16 cellular contexts compared by ENCODE assay signal in the genomic region with DNA sequence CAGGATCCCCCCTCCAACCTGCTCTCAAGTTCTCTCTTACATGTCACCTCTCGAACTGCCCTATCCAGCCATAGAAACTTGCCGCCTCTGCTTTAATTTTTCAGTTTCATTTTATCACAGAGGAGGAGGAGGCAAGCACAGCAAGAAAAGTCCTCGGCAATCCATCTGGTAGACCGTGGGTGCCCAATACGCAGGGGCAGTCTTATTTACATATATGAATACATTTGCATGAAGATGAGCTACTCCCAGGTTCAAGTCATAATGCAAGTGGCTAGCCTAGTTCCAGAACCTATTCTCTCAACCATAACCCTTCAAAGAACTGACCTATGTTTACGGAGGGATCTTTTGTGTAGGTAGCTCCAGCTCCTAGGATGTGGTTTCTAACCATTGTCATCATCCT.
DNase-seq lines count a peak whose midpoint lies in the region; ATAC-seq lines count a peak whose summit lies in the region.
"Had no signal": no experiment of that assay in that cellular context is flagged by ENCODE, and none has a peak within 500 bp of the region (broad histone marks: within the 10 kb centered on the region; RNA-seq: fewer than 3 reads in every experiment).

No MANE protein-coding gene starts in this region.

- no peaks in the 10 kb centered on the region for H3K36me3 Mint-ChIP-seq in activated naive CD4-positive, alpha-beta T cell treated with anti-CD3 and anti-CD28 coated beads, Interleukin-2, amount 50 U/mL, for 72 hours
- H3K36me3 Mint-ChIP-seq: activated naive CD8-positive, alpha-beta T cell had no signal

- H3K27ac Mint-ChIP-seq in activated naive CD4-positive, alpha-beta T cell treated with anti-CD3 and anti-CD28 coated beads, Interleukin-2, amount 50 U/mL, for 72 hours = peak overlapping the region; percentile 3 to 33
- H3K27ac Mint-ChIP-seq: activated naive CD8-positive, alpha-beta T cell; CD4-positive, alpha-beta T cell had no signal

- peak in 1 of 2 donors; percentile 15 for DNase-seq in activated naive CD4-positive, alpha-beta T cell treated with anti-CD3 and anti-CD28 coated beads, Interleukin-2, amount 50 U/mL, for 72 hours (ENCODE audit: low spot score in 2 of 2)
- DNase-seq in activated naive CD4-positive, alpha-beta T cell treated with anti-CD3 and anti-CD28 coated beads, Interleukin-2, amount 50 U/mL, for 16 hours = no peak
- peak; percentile 3 for DNase-seq in NCI-H526 treated with DMSO at 0.1 percent for 48 hours (lab: John Stamatoyannopoulos, UW)
- peak; percentile 12 for DNase-seq in stimulated activated naive CD8-positive, alpha-beta T cell treated with anti-CD3 and anti-CD28 coated beads, Interleukin-15, Interleukin-2, amounts not matched to agents 100 U/mL and 50 U/mL, for 24 hours
- no peak for DNase-seq in KBM-7
- no peak for DNase-seq in NK-92 treated with Interleukin-12 subunit alpha and Interleukin-12 subunit beta, amount 100 ng/mL, for 24 hours (lab: John Stamatoyannopoulos, UW)
- DNase-seq in G401 (ENCODE audit: low spot score) = no peak
- DNase-seq: CD4-positive, alpha-beta T cell; DND-41; left ventricle myocardium inferior; NCI-H1694 treated with DMSO at 0.1 percent for 48 hours; nucleus accumbens; RPMI8226 had no signal

- H3K9me3 Mint-ChIP-seq in activated naive CD4-positive, alpha-beta T cell treated with anti-CD3 and anti-CD28 coated beads, Interleukin-2, amount 50 U/mL, for 72 hours = no peaks in the 10 kb centered on the region
- H3K9me3 Mint-ChIP-seq: CD4-positive, alpha-beta T cell had no signal

- ATAC-seq in activated naive CD4-positive, alpha-beta T cell treated with anti-CD3 and anti-CD28 coated beads, Interleukin-2, amount 50 U/mL, for 72 hours = peak; percentile 70 to 77
- peak; percentile 64 for ATAC-seq in HG02588 (IDR thresholded peaks at IDR 0.05; ENCODE audit: unreplicated experiment)
- ATAC-seq in stimulated activated naive CD8-positive, alpha-beta T cell treated with anti-CD3 and anti-CD28 coated beads, Interleukin-15, Interleukin-2, amounts not matched to agents 100 U/mL and 50 U/mL, for 24 hours = peak; percentile 70
- ATAC-seq: HepG2 had no signal

- in situ Hi-C loops in KBM-7 (cut with MboI; ENCODE audit: low pct_unique_long_range_greater_than_20kb, low sequenced_read_pairs) = no loop called here
- in situ Hi-C loops in G401 (cut with HindIII; ENCODE audit: low sequenced_read_pairs) = no loop called here

Comparison
In these comparisons a context has a peak if more than half of its experiments do, and no peak if none do; other contexts are left out.
1. DNase-seq: peak in NCI-H526 treated with DMSO at 0.1 percent for 48 hours (single experiment) and stimulated activated naive CD8-positive, alpha-beta T cell treated with anti-CD3 and anti-CD28 coated beads, Interleukin-15, Interleukin-2, amounts not matched to agents 100 U/mL and 50 U/mL, for 24 hours (single experiment); none in activated naive CD4-positive, alpha-beta T cell treated with anti-CD3 and anti-CD28 coated beads, Interleukin-2, amount 50 U/mL, for 16 hours (single experiment), KBM-7 (single experiment), NK-92 treated with Interleukin-12 subunit alpha and Interleukin-12 subunit beta, amount 100 ng/mL, for 24 hours (single experiment) and G401 (single experiment).
2. Peak in every context shown above with its lines, with median percentiles within 50 percentile points of each other: ATAC-seq.